In genomic region chr1:2400576-2400909, GRCh38 we compare ENCODE assay signal across 16 cellular contexts.
"Had no signal": no experiment of that assay in that cellular context is flagged by ENCODE, and none has a peak within 500 bp of the region (broad histone marks: within the 10 kb centered on the region; RNA-seq: fewer than 3 reads in every experiment).

No MANE protein-coding gene starts in this region.

- H3K9me3 ChIP-seq: pancreas, SK-N-SH had no signal

- H3K4me3 ChIP-seq: coronary artery, pancreas had no signal

- H3K4me1 ChIP-seq: pancreas had no signal

- H3K4me3 Mint-ChIP-seq: brain, neural crest cell, T-cell had no signal

- ATAC-seq: activated CD4-positive, CD25-positive, alpha-beta regulatory T cell treated with anti-CD3 and anti-CD28 coated beads, Interleukin-2, amount 50 U/mL, for 24 hours; pancreas; Right ventricle myocardium inferior; T-cell had no signal

- H3K27me3 Mint-ChIP-seq: T-cell had no signal

- H3K9me3 Mint-ChIP-seq: brain, neural crest cell, T-cell had no signal

- H3K27ac ChIP-seq: coronary artery, pancreas had no signal

- H3K27me3 ChIP-seq: pancreas had no signal

- DNase-seq: activated gamma-delta T cell treated with Interleukin-2 at 50 U/mL for 16 hours; amygdala; central memory CD4-positive, alpha-beta T cell; effector CD4-positive, alpha-beta T cell; foreskin melanocyte; SK-N-SH; stimulated activated CD4-positive, alpha-beta T cell treated with anti-CD3 and anti-CD28 coated beads, Interleukin-12 subunit alpha, Interleukin-12 subunit beta, amount 100 ng/mL, for 4 hours; stimulated activated CD4-positive, alpha-beta T cell treated with anti-CD3 and anti-CD28 coated beads, Interleukin-2, amount 100 ng/mL, for 24 hours; T-cell; T-helper 9 cell had no signal

- H3K4me1 Mint-ChIP-seq: brain, neural crest cell had no signal

- H3K27ac Mint-ChIP-seq: T-cell had no signal
